14 cellular contexts compared by ENCODE assay signal in the genomic region with DNA sequence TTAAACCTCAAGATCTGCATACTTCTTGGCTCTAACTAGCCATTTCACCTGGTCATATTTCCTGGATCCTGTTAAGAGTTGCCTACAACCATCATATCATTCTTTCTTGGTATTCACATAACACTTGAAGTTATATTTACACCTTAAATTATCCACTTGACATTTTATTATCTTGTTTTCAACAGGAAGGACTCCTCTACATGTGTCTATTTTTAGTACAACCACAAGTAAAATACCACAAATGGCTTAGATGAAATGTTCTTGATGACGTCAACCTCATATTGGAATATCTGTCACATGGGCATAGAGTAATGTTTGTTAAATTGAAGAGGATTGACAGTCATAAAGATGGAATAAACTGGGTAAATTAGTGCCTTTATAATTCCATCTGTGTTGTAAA. TPM values are rescaled to one million over a fixed set of nuclear protein-coding genes. Genes with fewer than 3 reads are reported as not detected.
"Had no signal": no experiment of that assay in that cellular context is flagged by ENCODE, and none has a peak within 500 bp of the region (broad histone marks: within the 10 kb centered on the region; RNA-seq: fewer than 3 reads in every experiment).

No MANE protein-coding gene starts in this region.

- H3K27ac ChIP-seq: body of pancreas, colonic mucosa, pancreas, thoracic aorta had no signal

- H3K27me3 ChIP-seq: colonic mucosa had no signal

- H3K4me1 ChIP-seq: body of pancreas, colonic mucosa, pancreas had no signal

- H3K36me3 ChIP-seq: colonic mucosa, pancreas, thoracic aorta had no signal

- DNase-seq: activated CD4-positive, alpha-beta T cell treated with anti-CD3 and anti-CD28 coated beads, Interleukin-2, amount 10 ng/mL, durations not matched to agents 7 days and 5 days; activated CD8-positive, alpha-beta memory T cell treated with anti-CD3 and anti-CD28 coated beads, Interleukin-2, amount 50 U/mL, for 48 hours; activated gamma-delta T cell; activated naive CD8-positive, alpha-beta T cell treated with anti-CD3 and anti-CD28 coated beads for 36 hours; activated T-cell treated with anti-CD3 and anti-CD28 coated beads, Interleukin-2, amount 50 U/mL, for 72 hours; amygdala; body of pancreas; central memory CD4-positive, alpha-beta T cell; colonic mucosa; naive thymus-derived CD4-positive, alpha-beta T cell; pancreas had no signal

- H3K4me3 ChIP-seq: body of pancreas, colonic mucosa, pancreas, thoracic aorta had no signal

- ATAC-seq: activated T-cell treated with anti-CD3 and anti-CD28 coated beads, Interleukin-2, amount 50 U/mL, for 72 hours; body of pancreas; naive thymus-derived CD4-positive, alpha-beta T cell; pancreas; stimulated activated effector memory CD8-positive, alpha-beta T cell treated with anti-CD3 and anti-CD28 coated beads, Interleukin-12 subunit alpha, Interleukin-12 subunit beta, amount 100 ng/mL, for 72 hours had no signal

- H3K9me3 ChIP-seq: body of pancreas, colonic mucosa, pancreas, thoracic aorta had no signal

RNA-seq across cellular contexts. Expression of gene PCDH20, which starts 9.4 kb away (rescaled TPM):
- total RNA-seq: activated CD4-positive, alpha-beta T cell treated with anti-CD3 and anti-CD28 coated beads, Interleukin-2, amount 10 ng/mL, durations not matched to agents 7 days and 5 days; activated naive CD8-positive, alpha-beta T cell treated with anti-CD3 and anti-CD28 coated beads for 36 hours; activated T-cell treated with anti-CD3 and anti-CD28 coated beads, Interleukin-2, amount 50 U/mL, for 72 hours; mononuclear cell; naive thymus-derived CD4-positive, alpha-beta T cell had no signal
- polyA plus RNA-seq: naive thymus-derived CD4-positive, alpha-beta T cell had no signal
